ENCODE assay signal across 22 cellular contexts in the genomic region with DNA sequence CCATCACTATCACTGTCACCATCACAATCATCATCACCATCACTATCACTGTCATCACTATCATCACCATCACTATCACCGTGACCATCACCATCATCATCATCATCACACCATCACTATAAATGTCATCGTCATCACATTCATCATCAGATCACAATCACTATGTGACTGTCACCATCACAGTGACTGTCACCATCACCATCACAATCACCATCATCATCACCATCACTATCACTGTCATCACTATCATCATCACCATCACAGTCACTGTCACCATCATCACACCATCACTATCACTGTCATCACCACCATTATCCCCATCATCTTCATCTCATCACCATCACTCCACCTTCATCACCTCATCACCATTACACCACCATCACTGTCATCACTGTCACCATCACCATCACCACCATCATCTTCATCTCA.
"Had no signal": no experiment of that assay in that cellular context is flagged by ENCODE, and none has a peak within 500 bp of the region (broad histone marks: within the 10 kb centered on the region; RNA-seq: fewer than 3 reads in every experiment).

No MANE protein-coding gene starts in this region.

- H3K9me3 Mint-ChIP-seq: activated B cell treated with CpG ODN at 0.5 μM for 24 hours; activated CD4-positive, alpha-beta T cell treated with anti-CD3 and anti-CD28 coated beads, Interleukin-2, amount 10 ng/mL, durations not matched to agents 24 days and 14 days; activated naive CD8-positive, alpha-beta T cell treated with anti-CD3 and anti-CD28 coated beads, Interleukin-2, amount 50 U/mL, for 24 hours; activated T-cell treated with anti-CD3 and anti-CD28 coated beads, Interleukin-2, amount 50 U/mL, for 24 hours; dendritic cell treated with granulocyte-macrophage colony-stimulating factor and Interleukin-4, amounts not matched to agents 40 ng/mL and 50 ng/mL, for 4 days; naive thymus-derived CD8-positive, alpha-beta T cell; T-helper 1 cell treated with Interleukin-12 subunit alpha and Interleukin-12 subunit beta and Interleukin-4 antibody, amounts not matched to agents 30 μg/mL and 1 μg/mL, for 36 hours had no signal

- H3K36me3 Mint-ChIP-seq: naive thymus-derived CD8-positive, alpha-beta T cell had no signal

- H3K27ac Mint-ChIP-seq: activated B cell treated with CpG ODN at 0.5 μM for 24 hours; activated CD4-positive, alpha-beta T cell treated with anti-CD3 and anti-CD28 coated beads, Interleukin-2, amount 10 ng/mL, durations not matched to agents 24 days and 14 days; activated naive CD8-positive, alpha-beta T cell treated with anti-CD3 and anti-CD28 coated beads, Interleukin-2, amount 50 U/mL, for 24 hours; activated T-cell treated with anti-CD3 and anti-CD28 coated beads, Interleukin-2, amount 50 U/mL, for 24 hours; dendritic cell treated with granulocyte-macrophage colony-stimulating factor and Interleukin-4, amounts not matched to agents 40 ng/mL and 50 ng/mL, for 4 days; naive thymus-derived CD8-positive, alpha-beta T cell; T-helper 1 cell treated with Interleukin-12 subunit alpha and Interleukin-12 subunit beta and Interleukin-4 antibody, amounts not matched to agents 30 μg/mL and 1 μg/mL, for 36 hours had no signal

- DNase-seq: activated B cell treated with CpG ODN at 0.5 μM for 24 hours; activated CD4-positive, alpha-beta T cell treated with anti-CD3 and anti-CD28 coated beads, Interleukin-2, amount 10 ng/mL, durations not matched to agents 24 days and 14 days; activated effector memory CD4-positive, alpha-beta T cell treated with anti-CD3 and anti-CD28 coated beads, Interleukin-2, amount 50 U/mL, for 16 hours; activated naive CD4-positive, alpha-beta T cell treated with anti-CD3 and anti-CD28 coated beads, Interleukin-2, amount 50 U/mL, for 16 hours; activated naive CD8-positive, alpha-beta T cell treated with anti-CD3 and anti-CD28 coated beads, Interleukin-2, amount 50 U/mL, for 24 hours; activated T-cell treated with anti-CD3 and anti-CD28 coated beads, Interleukin-2, amount 50 U/mL, for 24 hours; body of pancreas; effector CD4-positive, alpha-beta T cell; erythroblast; foreskin keratinocyte; kidney glomerular epithelial cell; naive thymus-derived CD8-positive, alpha-beta T cell; ovary; stimulated activated CD4-positive, alpha-beta T cell treated with anti-CD3 and anti-CD28 coated beads, Interleukin-4, amount 100 ng/mL, for 24 hours; stimulated activated naive CD8-positive, alpha-beta T cell treated with anti-CD3 and anti-CD28 coated beads, Interleukin-15, Interleukin-2, amounts not matched to agents 100 U/mL and 50 U/mL, for 24 hours; thyroid gland; upper lobe of right lung had no signal

- H3K27ac ChIP-seq: body of pancreas, foreskin keratinocyte, left lung, neutrophil, ovary, prostate gland, thyroid gland, upper lobe of right lung had no signal

- H3K36me3 ChIP-seq: left lung, neutrophil, ovary, prostate gland, thyroid gland, upper lobe of right lung had no signal

- H3K9me3 ChIP-seq: body of pancreas, left lung, neutrophil, ovary, prostate gland, thyroid gland, upper lobe of right lung had no signal

- H3K27me3 ChIP-seq: body of pancreas, foreskin keratinocyte, left lung, neutrophil, ovary, thyroid gland, upper lobe of right lung had no signal

- H3K4me3 Mint-ChIP-seq: activated B cell treated with CpG ODN at 0.5 μM for 24 hours; activated CD4-positive, alpha-beta T cell treated with anti-CD3 and anti-CD28 coated beads, Interleukin-2, amount 10 ng/mL, durations not matched to agents 24 days and 14 days; activated naive CD8-positive, alpha-beta T cell treated with anti-CD3 and anti-CD28 coated beads, Interleukin-2, amount 50 U/mL, for 24 hours; activated T-cell treated with anti-CD3 and anti-CD28 coated beads, Interleukin-2, amount 50 U/mL, for 24 hours; dendritic cell treated with granulocyte-macrophage colony-stimulating factor and Interleukin-4, amounts not matched to agents 40 ng/mL and 50 ng/mL, for 4 days; naive thymus-derived CD8-positive, alpha-beta T cell; T-helper 1 cell treated with Interleukin-12 subunit alpha and Interleukin-12 subunit beta and Interleukin-4 antibody, amounts not matched to agents 30 μg/mL and 1 μg/mL, for 36 hours had no signal

- H3K4me1 ChIP-seq: prostate gland, upper lobe of right lung had no signal

- H3K4me3 ChIP-seq: body of pancreas, left lung, ovary, prostate gland, thyroid gland, upper lobe of right lung had no signal

- ATAC-seq: activated naive CD8-positive, alpha-beta T cell treated with anti-CD3 and anti-CD28 coated beads, Interleukin-2, amount 50 U/mL, for 24 hours; body of pancreas; foreskin keratinocyte; left lung; naive thymus-derived CD8-positive, alpha-beta T cell; stimulated activated naive CD8-positive, alpha-beta T cell treated with anti-CD3 and anti-CD28 coated beads, Interleukin-15, Interleukin-2, amounts not matched to agents 100 U/mL and 50 U/mL, for 24 hours; upper lobe of right lung had no signal

- H3K27me3 Mint-ChIP-seq: activated B cell treated with CpG ODN at 0.5 μM for 24 hours; activated CD4-positive, alpha-beta T cell treated with anti-CD3 and anti-CD28 coated beads, Interleukin-2, amount 10 ng/mL, durations not matched to agents 24 days and 14 days; activated naive CD8-positive, alpha-beta T cell treated with anti-CD3 and anti-CD28 coated beads, Interleukin-2, amount 50 U/mL, for 24 hours; activated T-cell treated with anti-CD3 and anti-CD28 coated beads, Interleukin-2, amount 50 U/mL, for 24 hours; dendritic cell treated with granulocyte-macrophage colony-stimulating factor and Interleukin-4, amounts not matched to agents 40 ng/mL and 50 ng/mL, for 4 days; naive thymus-derived CD8-positive, alpha-beta T cell had no signal
